In genomic region chr1:32816676-32817158, GRCh38 we compare ENCODE assay signal across 8 cellular contexts. TPM values are rescaled to one million over a fixed set of nuclear protein-coding genes. Genes with fewer than 3 reads are reported as not detected.
DNase-seq lines count a peak whose midpoint lies in the region; ATAC-seq and TF ChIP-seq lines count a peak whose summit lies in the region.

No MANE protein-coding gene starts in this region.

- peaks cover 23 to 79% of the 10 kb centered on the region in 2 experiments for H3K79me1 ChIP-seq in IMR-90 (ENCODE audit: low read depth in 1 of 2, low read length in 2 of 2)

- peak overlapping the region; percentile 21; the same call in 2 of the 3 replicates for H2BK15ac ChIP-seq in IMR-90 (ENCODE audit: low read depth, low read length)

- TF ChIP-seq EP300 in gastroesophageal sphincter (IDR thresholded peaks at IDR 0.05), result no peak

- peak; percentile 11 for ATAC-seq in GM19023 (IDR thresholded peaks at IDR 0.05; ENCODE audit: unreplicated experiment)
- peak; percentile 4 for ATAC-seq in IMR-90 (ENCODE audit: low read depth)
- no peak for ATAC-seq in activated CD8-positive, alpha-beta T cell treated with anti-CD3 and anti-CD28 coated beads, Interleukin-2, amount 10 ng/mL, durations not matched to agents 7 days and 5 days
- peak; percentile 2 for ATAC-seq in gastroesophageal sphincter
- peak; percentile 20 for ATAC-seq in omental fat pad (ENCODE audit: low FRiP score)
- no peak for ATAC-seq in HG02840 (IDR thresholded peaks at IDR 0.05; ENCODE audit: low FRiP score, unreplicated experiment)

- H3K9me3 Mint-ChIP-seq in activated CD8-positive, alpha-beta T cell treated with anti-CD3 and anti-CD28 coated beads, Interleukin-2, amount 10 ng/mL, durations not matched to agents 7 days and 5 days (ENCODE audit: insufficient read depth), result no peaks in the 10 kb centered on the region

- peak overlapping the region; percentile 51 to 98 for H4K8ac ChIP-seq in IMR-90 (ENCODE audit: low read depth in 2 of 2, low read length in 2 of 2)

- H2AK9ac ChIP-seq in IMR-90 (replicated peaks; ENCODE audit: low read depth, low read length, poor library complexity), result peak overlapping the region; percentile 100

- peak overlapping the region; percentile 62 for H3K18ac ChIP-seq in IMR-90 (ENCODE audit: low read depth, low read length)

- peak overlapping the region; percentile 81 for H2AK5ac ChIP-seq in IMR-90 (ENCODE audit: low read depth, low read length)

- H3K27ac ChIP-seq in IMR-90 (ENCODE audit: insufficient read depth, low read length) (peak overlapping the region; percentile 93), gastroesophageal sphincter (peak overlapping the region; percentile 85 to 97 (median 95))

- H3K27me3 ChIP-seq in BJ (ENCODE audit: control insufficient read depth, insufficient read depth, low read length) (no peaks in the 10 kb centered on the region), IMR-90 (ENCODE audit: control insufficient read depth, insufficient read depth, low read length) (no peaks in the 10 kb centered on the region), gastroesophageal sphincter (no peaks in the 10 kb centered on the region)

- H3K14ac ChIP-seq in IMR-90 (replicated peaks; ENCODE audit: low read depth, low read length), result peak overlapping the region; percentile 98

- peak overlapping the region; percentile 97 for H3K23ac ChIP-seq in IMR-90 (ENCODE audit: low read depth, low read length)

- peak overlapping the region; percentile 87 for H3K4me2 ChIP-seq in IMR-90 (ENCODE audit: low read depth, low read length)

- H2BK120ac ChIP-seq in IMR-90 (ENCODE audit: low read depth, low read length), result peak overlapping the region; percentile 70

- WGBS in IMR-90 (ENCODE audit: extremely low coverage in 2 of 2, insufficient read length in 1 of 2), 2 experiments, result 0% methylated on average over 5 of the region's 15 CpGs; no CpG with 5 or more reads in 1 of the 2 experiments
- 0% methylated on average over 3 to 4 of the region's 15 CpGs for WGBS in gastroesophageal sphincter (ENCODE audit: low coverage in 1 of 2), 2 donors

- no peak for TF ChIP-seq RAD21 in IMR-90 (IDR thresholded peaks at IDR 0.05; ENCODE audit: low read length)

- peaks cover 52% of the 10 kb centered on the region for H3K36me3 Mint-ChIP-seq in activated CD8-positive, alpha-beta T cell treated with anti-CD3 and anti-CD28 coated beads, Interleukin-2, amount 10 ng/mL, durations not matched to agents 7 days and 5 days (ENCODE audit: low read depth)

- peaks cover 33% of the 10 kb centered on the region for H4K20me1 ChIP-seq in IMR-90 (ENCODE audit: insufficient read depth, low read length)

- peaks cover 58% of the 10 kb centered on the region for H3K4me1 Mint-ChIP-seq in activated CD8-positive, alpha-beta T cell treated with anti-CD3 and anti-CD28 coated beads, Interleukin-2, amount 10 ng/mL, durations not matched to agents 7 days and 5 days (ENCODE audit: low read depth)

- POLR2A ChIA-PET in BJ (lab: Charles Lee) (no interaction called here), IMR-90 (lab: Charles Lee; ENCODE audit: unreplicated experiment) (no interaction called here)
- POLR2A ChIA-PET in activated CD8-positive, alpha-beta T cell treated with anti-CD3 and anti-CD28 coated beads, Interleukin-2, amount 10 ng/mL, durations not matched to agents 7 days and 5 days (lab: Charles Lee), result interaction anchor here (1.1 to 3.2 kb wide), 3 partner anchors 11 to 166 kb away, joined by 3 to 22 read pairs (median 11); partner anchors contain the start of gene RBBP4

- in situ Hi-C loops in IMR-90 (cut with MboI; ENCODE audit: low sequenced_read_pairs), result no loop called here

- dilution Hi-C loops in IMR-90 (cut with HindIII; ENCODE audit: low sequenced_read_pairs, unreplicated experiment), result no loop called here

- H2BK20ac ChIP-seq in IMR-90 (ENCODE audit: low read depth, low read length), result peak overlapping the region; percentile 28

- peaks cover 9% of the 10 kb centered on the region for H3K4me1 ChIP-seq in IMR-90 (ENCODE audit: control insufficient read depth, insufficient read depth, low read length)
- H3K4me1 ChIP-seq in gastroesophageal sphincter, result peaks cover 0 to 80% (median 20%) of the 10 kb centered on the region in 3 donors

- BruUV-seq in IMR-90 (replicated peaks; lab: Mats Ljungman, UMichigan), result no TSS peak

- H2AFZ ChIP-seq in IMR-90 (replicated peaks; ENCODE audit: low read length, poor library complexity), result peak overlapping the region; percentile 92

- DNase-seq in BJ (ENCODE audit: low read depth) (no peak), IMR-90 (peak; percentile 34), omental fat pad (ENCODE audit: low spot score) (no peak), cortex of kidney (lab: John Stamatoyannopoulos, UW) (no peak)
- no peak for DNase-seq in activated CD8-positive, alpha-beta T cell treated with anti-CD3 and anti-CD28 coated beads, Interleukin-2, amount 10 ng/mL, durations not matched to agents 7 days and 5 days

- H3K9me3 ChIP-seq in IMR-90 (ENCODE audit: control insufficient read depth, insufficient read depth, low read length), result no peaks in the 10 kb centered on the region
- H3K9me3 ChIP-seq in gastroesophageal sphincter, result no peaks in the 10 kb centered on the region

- H4K91ac ChIP-seq in IMR-90 (ENCODE audit: insufficient read depth, low read depth, low read length), result peak overlapping the region; percentile 98

- peak overlapping the region; percentile 80 for H3K56ac ChIP-seq in IMR-90 (ENCODE audit: extremely low read depth, insufficient read depth, low read length)

- peak overlapping the region; percentile 84 for H3K4me3 Mint-ChIP-seq in activated CD8-positive, alpha-beta T cell treated with anti-CD3 and anti-CD28 coated beads, Interleukin-2, amount 10 ng/mL, durations not matched to agents 7 days and 5 days

- H2BK5ac ChIP-seq in IMR-90 (ENCODE audit: low read depth, low read length, poor library complexity, severe bottlenecking), result peak overlapping the region; percentile 91

- no peak for TF ChIP-seq CTCF in BJ (IDR thresholded peaks at IDR 0.05; ENCODE audit: insufficient read depth, low read depth, low read length)
- no peak for TF ChIP-seq CTCF in IMR-90 (conservative IDR thresholded peaks at IDR 0.05; ENCODE audit: low read depth, low read length)
- TF ChIP-seq CTCF in gastroesophageal sphincter (IDR thresholded peaks at IDR 0.05), result no peak
- TF ChIP-seq CTCF in omental fat pad (IDR thresholded peaks at IDR 0.05), result no peak

- peak overlapping the region; percentile 98 for H3K9ac ChIP-seq in IMR-90 (ENCODE audit: low read depth, low read length)

- H3K4me3 ChIP-seq in BJ (ENCODE audit: low read depth, low read length) (peak overlapping the region; percentile 69), IMR-90 (ENCODE audit: insufficient read depth, low read depth, low read length) (peak overlapping the region; percentile 80), gastroesophageal sphincter (peak overlapping the region; percentile 70 to 83)

- H3K36me3 ChIP-seq in BJ (ENCODE audit: control insufficient read depth, insufficient read depth, low read length), result peaks cover 3% of the 10 kb centered on the region; the same call in 1 of the 2 replicates
- H3K36me3 ChIP-seq in IMR-90 (ENCODE audit: control insufficient read depth, insufficient read depth, low read length), result peaks cover 3% of the 10 kb centered on the region
- no peaks in the 10 kb centered on the region for H3K36me3 ChIP-seq in gastroesophageal sphincter

- peak overlapping the region; percentile 93 for H3K4ac ChIP-seq in IMR-90 (ENCODE audit: low read depth, low read length)

- H3K9me1 ChIP-seq in IMR-90 (ENCODE audit: insufficient read depth, low read length), result peaks cover 11% of the 10 kb centered on the region; the same call in 1 of the 2 replicates

- peak overlapping the region; percentile 94 for H3K27ac Mint-ChIP-seq in activated CD8-positive, alpha-beta T cell treated with anti-CD3 and anti-CD28 coated beads, Interleukin-2, amount 10 ng/mL, durations not matched to agents 7 days and 5 days

- no peak for TF ChIP-seq POLR2A in IMR-90 (IDR thresholded peaks at IDR 0.05; ENCODE audit: low read depth, low read length)
- no peak for TF ChIP-seq POLR2A in gastroesophageal sphincter (IDR thresholded peaks at IDR 0.05)

- H4K5ac ChIP-seq in IMR-90 (ENCODE audit: low read depth, low read length), result peak overlapping the region; percentile 87

- CTCF ChIA-PET in BJ (lab: Yijun Ruan, JAX) (interaction anchor here (0.7 to 1.4 kb wide), 2 partner anchors 55 to 72 kb away, joined by 3 read pairs; no protein-coding TSS in a partner anchor), IMR-90 (lab: Yijun Ruan, JAX) (no interaction called here)
- CTCF ChIA-PET in activated CD8-positive, alpha-beta T cell treated with anti-CD3 and anti-CD28 coated beads, Interleukin-2, amount 10 ng/mL, durations not matched to agents 7 days and 5 days (lab: Charles Lee), result interaction anchor here (0.9 kb wide), 1 partner anchor 105 kb away, joined by 3 read pairs; no protein-coding TSS in a partner anchor

- intact Hi-C loops in IMR-90 (cut with micrococcal nuclease), result no loop called here

- no peaks in the 10 kb centered on the region for H3K27me3 Mint-ChIP-seq in activated CD8-positive, alpha-beta T cell treated with anti-CD3 and anti-CD28 coated beads, Interleukin-2, amount 10 ng/mL, durations not matched to agents 7 days and 5 days (ENCODE audit: low read depth)

RNA-seq across cellular contexts. Expression of gene YARS1, which starts 0.4 kb away (rescaled TPM):
- polyA plus RNA-seq in BJ (2011; rRNA removed), result 71.8 and 75.3 TPM in 2 replicates
- 76.8 and 78.8 TPM in 2 replicates for polyA minus RNA-seq in BJ (2011; rRNA and poly(A)+ RNA removed)
- 149 and 166 TPM in 2 replicates for total RNA-seq in IMR-90 (2012; rRNA removed)
- polyA plus RNA-seq in IMR-90 (2012; rRNA removed), result 62.3 and 100 TPM in 2 replicates
- polyA plus RNA-seq in IMR-90 (2012; cell fraction: cytosol; rRNA removed), result 44.6 and 66.2 TPM in 2 replicates
- polyA plus RNA-seq in IMR-90 (2012; cell fraction: nucleus; rRNA removed; ENCODE audit: low replicate concordance), result 61.1 and 163 TPM in 2 replicates
- total RNA-seq in activated CD8-positive, alpha-beta T cell treated with anti-CD3 and anti-CD28 coated beads, Interleukin-2, amount 10 ng/mL, durations not matched to agents 7 days and 5 days, result 100 to 1,000 TPM; 175 to 189 TPM
- 10 to 100 TPM; 29.1 to 54.1 (median 46.0) TPM for total RNA-seq in gastroesophageal sphincter
- total RNA-seq in omental fat pad, result 100 to 1,000 TPM in 1 of 4 donors, 10 to 100 TPM in 3; 59.1 to 124 (median 62.6) TPM

RNA-seq across cellular contexts. Expression of gene S100PBP, which starts 0.7 kb away (rescaled TPM):
- polyA plus RNA-seq in BJ (2011; rRNA removed) (20.7 and 31.8 TPM in 2 replicates), IMR-90 (2012; rRNA removed) (12.6 and 13.9 TPM in 2 replicates)
- polyA minus RNA-seq in BJ (2011; rRNA and poly(A)+ RNA removed), result 16.8 and 24.8 TPM in 2 replicates
- total RNA-seq in IMR-90 (2012; rRNA removed) (20.3 and 25.8 TPM in 2 replicates), gastroesophageal sphincter (10 to 100 TPM; 25.4 to 46.9 (median 29.8) TPM), omental fat pad (10 to 100 TPM; 20.4 to 47.6 (median 28.4) TPM)
- 2.6 and 4.5 TPM in 2 replicates for polyA plus RNA-seq in IMR-90 (2012; cell fraction: cytosol; rRNA removed)
- 8.9 and 48.4 TPM in 2 replicates for polyA plus RNA-seq in IMR-90 (2012; cell fraction: nucleus; rRNA removed; ENCODE audit: low replicate concordance)
- 10 to 100 TPM; 78.3 to 78.9 TPM for total RNA-seq in activated CD8-positive, alpha-beta T cell treated with anti-CD3 and anti-CD28 coated beads, Interleukin-2, amount 10 ng/mL, durations not matched to agents 7 days and 5 days

RNA-seq across cellular contexts. Expression of gene FNDC5, which starts 54.0 kb away (rescaled TPM):
- 1.1 and 1.2 TPM in 2 replicates for polyA plus RNA-seq in BJ (2011; rRNA removed)
- 0.57 TPM in 2 replicates for polyA minus RNA-seq in BJ (2011; rRNA and poly(A)+ RNA removed)
- 1.6 and 1.7 TPM in 2 replicates for total RNA-seq in IMR-90 (2012; rRNA removed)
- polyA plus RNA-seq in IMR-90 (2012; rRNA removed), result 1.2 and 1.5 TPM in 2 replicates
- polyA plus RNA-seq in IMR-90 (2012; cell fraction: cytosol; rRNA removed), result 0.74 and 0.98 TPM in 2 replicates
- polyA plus RNA-seq in IMR-90 (2012; cell fraction: nucleus; rRNA removed; ENCODE audit: low replicate concordance), result 3.2 and 4.6 TPM in 2 replicates
- total RNA-seq in activated CD8-positive, alpha-beta T cell treated with anti-CD3 and anti-CD28 coated beads, Interleukin-2, amount 10 ng/mL, durations not matched to agents 7 days and 5 days, result not detected
- 10 to 100 TPM in 2 of 4 donors, 1 to 10 TPM in 2; 7.3 to 11.3 (median 8.9) TPM for total RNA-seq in gastroesophageal sphincter
- 1 to 10 TPM in 3 of 4 donors, under 1 TPM in 1; 0.48 to 3.0 (median 1.6) TPM for total RNA-seq in omental fat pad

Comparison
In these comparisons a context has a peak if more than half of its experiments do, and no peak if none do; other contexts are left out.
1. ATAC-seq: peak in GM19023 (single experiment), IMR-90 (single experiment), gastroesophageal sphincter (single experiment) and omental fat pad (single experiment); none in activated CD8-positive, alpha-beta T cell treated with anti-CD3 and anti-CD28 coated beads, Interleukin-2, amount 10 ng/mL, durations not matched to agents 7 days and 5 days (single experiment) and HG02840 (single experiment).
2. Peak in every context shown above with its lines, with median percentiles within 50 percentile points of each other: H3K4me3 ChIP-seq.